ENCODE assay signal across 13 cellular contexts in the genomic region with DNA sequence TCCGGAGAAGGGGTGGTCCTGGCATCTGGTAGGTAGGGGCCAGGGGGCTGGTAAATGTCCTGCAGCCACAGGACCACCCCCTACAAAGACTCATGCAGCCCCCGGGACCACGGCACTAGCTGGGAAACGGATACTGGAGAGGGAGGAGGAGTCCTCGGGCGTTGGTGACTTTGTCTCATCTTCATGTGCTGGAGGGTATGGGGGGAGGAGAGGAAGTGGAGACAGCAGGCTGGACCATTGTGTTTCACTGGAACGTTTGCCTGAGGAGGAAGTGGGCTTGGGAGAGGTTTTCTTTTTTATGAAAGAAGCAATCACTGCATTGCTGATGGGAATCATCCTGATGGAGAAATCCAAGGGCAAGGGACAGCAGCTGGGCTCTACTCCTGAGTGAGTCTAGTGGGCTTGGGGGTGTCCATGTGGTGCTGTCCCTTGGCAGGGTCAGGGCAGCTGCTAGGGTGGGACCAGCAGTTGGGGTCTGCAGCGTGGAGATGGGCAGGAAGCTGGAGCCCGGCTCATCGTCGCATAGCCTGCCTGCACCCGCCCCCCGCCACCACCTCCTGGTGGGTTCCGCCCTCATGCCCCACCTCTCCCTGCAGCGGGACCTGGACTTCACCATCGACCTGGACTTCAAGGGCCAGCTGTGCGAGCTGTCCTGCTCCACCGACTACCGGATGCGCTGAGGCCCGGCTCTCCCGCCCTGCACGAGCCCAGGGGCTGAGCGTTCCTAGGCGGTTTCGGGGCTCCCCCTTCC. TPM values are rescaled to one million over a fixed set of nuclear protein-coding genes. Genes with fewer than 3 reads are reported as not detected.
DNase-seq lines count a peak whose midpoint lies in the region; ATAC-seq, FAIRE-seq and TF ChIP-seq lines count a peak whose summit lies in the region.
"Had no signal": no experiment of that assay in that cellular context is flagged by ENCODE, and none has a peak within 500 bp of the region (broad histone marks: within the 10 kb centered on the region; RNA-seq: fewer than 3 reads in every experiment).

No MANE protein-coding gene starts in this region.

- TF ChIP-seq RAD21 in A549 (conservative IDR thresholded peaks at IDR 0.05 in 1 of 2, IDR thresholded peaks at IDR 0.05 in 1 of 2): no peak

- TF ChIP-seq EP300 in A549 (IDR thresholded peaks at IDR 0.05): no peak

- H3K27ac ChIP-seq in A549 (no peak overlapping the region), lower lobe of right lung (peak overlapping the region; percentile 61)

- H3K4me3 ChIP-seq in A549 (no peak overlapping the region), lower lobe of right lung (peak overlapping the region; percentile 63)
- H3K4me3 ChIP-seq: mucosa of descending colon had no signal

- H3K4me3 Mint-ChIP-seq in activated naive CD8-positive, alpha-beta T cell treated with anti-CD3 and anti-CD28 coated beads, Interleukin-2, amount 50 U/mL, for 24 hours: no peak overlapping the region

- H3K36me3 Mint-ChIP-seq in activated naive CD8-positive, alpha-beta T cell treated with anti-CD3 and anti-CD28 coated beads, Interleukin-2, amount 50 U/mL, for 24 hours (ENCODE audit: low read depth): peaks cover 39% of the 10 kb centered on the region

- CTCF ChIA-PET in A549 (lab: Yijun Ruan, JAX): interaction anchor here (0.9 to 5.5 kb wide), 7 partner anchors 9 to 123 kb away, joined by 3 to 42 read pairs (median 4); no protein-coding TSS in a partner anchor

- WGBS in A549 (ENCODE audit: missing lambda C conversion rate): 83% methylated on average over 26 of the region's 26 CpGs

- H3K4me1 ChIP-seq in A549 (peaks cover 9% of the 10 kb centered on the region; the same call in 1 of the 3 replicates), lower lobe of right lung (peaks cover 28% of the 10 kb centered on the region)

- H3K4me2 ChIP-seq in A549: no peak overlapping the region

- peaks cover 55% of the 10 kb centered on the region for H3K36me3 ChIP-seq in lower lobe of right lung

- POLR2A ChIA-PET in A549 (lab: Yijun Ruan, JAX): interaction anchor here (0.6 kb wide), 1 partner anchor 172 kb away, joined by 4 read pairs; no protein-coding TSS in a partner anchor

- peaks cover 26% of the 10 kb centered on the region for H3K27me3 ChIP-seq in lower lobe of right lung (ENCODE audit: low read depth)

- no peak for DNase-seq in A549 (ENCODE audit: low read depth in 1 of 2, low spot score in 1 of 2)
- DNase-seq in activated naive CD8-positive, alpha-beta T cell treated with anti-CD3 and anti-CD28 coated beads, Interleukin-2, amount 50 U/mL, for 24 hours: no peak
- DNase-seq in lower lobe of right lung: no peak
- DNase-seq in HT-29 (ENCODE audit: low spot score): no peak
- DNase-seq in NCI-H2029 (lab: John Stamatoyannopoulos, UW): no peak
- no peak for DNase-seq in stimulated activated CD4-positive, alpha-beta T cell treated with anti-CD3 and anti-CD28 coated beads, Interleukin-1b, Interleukin-23, amount 100 ng/mL, for 48 hours
- DNase-seq: hippocampal formation, mucosa of descending colon, retina had no signal

- TF ChIP-seq CTCF in A549 (IDR thresholded peaks at IDR 0.05): no peak
- TF ChIP-seq CTCF in lower lobe of right lung (IDR thresholded peaks at IDR 0.05): no peak

- no peak for ATAC-seq in A549
- ATAC-seq in activated naive CD8-positive, alpha-beta T cell treated with anti-CD3 and anti-CD28 coated beads, Interleukin-2, amount 50 U/mL, for 24 hours: no peak
- no peak for ATAC-seq in lower lobe of right lung
- ATAC-seq in HG02588 (IDR thresholded peaks at IDR 0.05; ENCODE audit: unreplicated experiment): no peak
- ATAC-seq: mucosa of descending colon had no signal

- H3K27ac Mint-ChIP-seq in activated naive CD8-positive, alpha-beta T cell treated with anti-CD3 and anti-CD28 coated beads, Interleukin-2, amount 50 U/mL, for 24 hours: peak overlapping the region; percentile 16

- intact Hi-C loops in lower lobe of right lung (cut with DNase I): no loop called here

- H3K9me3 ChIP-seq in A549: no peaks in the 10 kb centered on the region
- no peaks in the 10 kb centered on the region for H3K9me3 ChIP-seq in lower lobe of right lung
- H3K9me3 ChIP-seq: mucosa of descending colon, tibial nerve had no signal

- no peaks in the 10 kb centered on the region for H3K9me3 Mint-ChIP-seq in activated naive CD8-positive, alpha-beta T cell treated with anti-CD3 and anti-CD28 coated beads, Interleukin-2, amount 50 U/mL, for 24 hours

- FAIRE-seq in A549 (lab: Jason Lieb, UNC): no peak

- H3K4me1 Mint-ChIP-seq in activated naive CD8-positive, alpha-beta T cell treated with anti-CD3 and anti-CD28 coated beads, Interleukin-2, amount 50 U/mL, for 24 hours: peaks cover 27% of the 10 kb centered on the region

- TF ChIP-seq POLR2A in A549 (IDR thresholded peaks at IDR 0.05; ENCODE audit: low read length): no peak
- TF ChIP-seq POLR2A in GM19099 (IDR thresholded peaks at IDR 0.05; ENCODE audit: extremely low read depth, insufficient read length, low read depth): peak; percentile 3

- H3K27me3 Mint-ChIP-seq in activated naive CD8-positive, alpha-beta T cell treated with anti-CD3 and anti-CD28 coated beads, Interleukin-2, amount 50 U/mL, for 24 hours: peaks cover 15% of the 10 kb centered on the region

TF ChIP-seq in A549, 52 proteins besides CTCF, POLR2A, EP300 and RAD21:
- TF ChIP-seq ZC3H11A (IDR thresholded peaks at IDR 0.05) (no peak), FOSB (CRISPR knock-in tag; IDR thresholded peaks at IDR 0.05) (0 out of 2 replicates have a peak, but pooled peaks have one; percentile 60)

RNA-seq across cellular contexts. Expression of a gene that starts 1.7 kb away (rescaled TPM):
- 2.0 and 2.9 TPM in 2 replicates for polyA plus RNA-seq in A549 (2011; rRNA removed)
- polyA plus RNA-seq in A549 (2012; cell fraction: cytosol; rRNA removed): 8.7 and 12.1 TPM in 2 replicates
- polyA plus RNA-seq in A549 (2012; cell fraction: nucleus; rRNA removed): 136 and 166 TPM in 2 replicates
- polyA plus RNA-seq in A549 (2017; fragmentation: RNase III; extraction: RNeasy Plus Mini Kit Qiagen cat#74134 plus additional on column Dnase treatment): 4.3 to 4.5 TPM (median 4.4 TPM) in 3 replicates
- 1.4 and 1.5 TPM in 2 replicates for polyA minus RNA-seq in A549 (2011; rRNA and poly(A)+ RNA removed)
- total RNA-seq in lower lobe of right lung: 2.1 TPM
- total RNA-seq in HT-29 (2014; rRNA removed; shearing (Covaris generic)): 9.2 and 10.0 TPM in 2 replicates
- polyA plus RNA-seq: CD14-positive monocyte had no signal

RNA-seq across cellular contexts. Expression of a gene that starts 3.2 kb away (rescaled TPM):
- polyA plus RNA-seq in A549 (2011; rRNA removed) (8.2 and 8.5 TPM in 2 replicates), A549 (2017; fragmentation: RNase III; extraction: RNeasy Plus Mini Kit Qiagen cat#74134 plus additional on column Dnase treatment) (13.7 to 17.1 TPM (median 15.4 TPM) in 3 replicates)
- polyA plus RNA-seq in A549 (2012; cell fraction: cytosol; rRNA removed): 15.6 and 16.1 TPM in 2 replicates
- polyA plus RNA-seq in A549 (2012; cell fraction: nucleus; rRNA removed): 7.5 and 8.5 TPM in 2 replicates
- 2.5 and 3.5 TPM in 2 replicates for polyA minus RNA-seq in A549 (2011; rRNA and poly(A)+ RNA removed)
- 3.8 TPM for total RNA-seq in lower lobe of right lung
- 0.47 and 1.4 TPM in 2 replicates for total RNA-seq in HT-29 (2014; rRNA removed; shearing (Covaris generic))
- polyA plus RNA-seq: CD14-positive monocyte had no signal

RNA-seq across cellular contexts. Expression of a gene that starts 10.7 kb away (rescaled TPM):
- polyA plus RNA-seq in A549 (2011; rRNA removed) (440 and 504 TPM in 2 replicates), A549 (2017; fragmentation: RNase III; extraction: RNeasy Plus Mini Kit Qiagen cat#74134 plus additional on column Dnase treatment) (488 to 516 TPM (median 500 TPM) in 3 replicates)
- polyA plus RNA-seq in A549 (2012; cell fraction: cytosol; rRNA removed): 1,179 and 1,259 TPM in 2 replicates
- 1,370 and 1,606 TPM in 2 replicates for polyA plus RNA-seq in A549 (2012; cell fraction: nucleus; rRNA removed)
- polyA minus RNA-seq in A549 (2011; rRNA and poly(A)+ RNA removed): 965 and 1,007 TPM in 2 replicates
- total RNA-seq in lower lobe of right lung: 88.3 TPM
- 922 and 995 TPM in 2 replicates for total RNA-seq in HT-29 (2014; rRNA removed; shearing (Covaris generic))

RNA-seq across cellular contexts. Expression of a gene that starts 22.0 kb away (rescaled TPM):
- 26.6 and 29.2 TPM in 2 replicates for polyA plus RNA-seq in A549 (2011; rRNA removed)
- polyA plus RNA-seq in A549 (2012; cell fraction: cytosol; rRNA removed): 108 and 134 TPM in 2 replicates
- polyA plus RNA-seq in A549 (2012; cell fraction: nucleus; rRNA removed): 106 and 112 TPM in 2 replicates
- polyA plus RNA-seq in A549 (2017; fragmentation: RNase III; extraction: RNeasy Plus Mini Kit Qiagen cat#74134 plus additional on column Dnase treatment): 47.8 to 53.0 TPM (median 48.6 TPM) in 3 replicates
- 10.0 and 18.9 TPM in 2 replicates for polyA minus RNA-seq in A549 (2011; rRNA and poly(A)+ RNA removed)
- total RNA-seq in lower lobe of right lung: 17.0 TPM
- 78.2 and 100 TPM in 2 replicates for total RNA-seq in HT-29 (2014; rRNA removed; shearing (Covaris generic))

RNA-seq across cellular contexts. Expression of a gene that starts 22.1 kb away (rescaled TPM):
- polyA plus RNA-seq in A549 (2011; rRNA removed): 54.0 and 68.6 TPM in 2 replicates
- polyA plus RNA-seq in A549 (2012; cell fraction: cytosol; rRNA removed): 167 and 169 TPM in 2 replicates
- 340 and 393 TPM in 2 replicates for polyA plus RNA-seq in A549 (2012; cell fraction: nucleus; rRNA removed)
- polyA plus RNA-seq in A549 (2017; fragmentation: RNase III; extraction: RNeasy Plus Mini Kit Qiagen cat#74134 plus additional on column Dnase treatment): 88.5 to 114 TPM (median 103 TPM) in 3 replicates
- 54.0 and 55.5 TPM in 2 replicates for polyA minus RNA-seq in A549 (2011; rRNA and poly(A)+ RNA removed)
- total RNA-seq in lower lobe of right lung: 99.8 TPM
- total RNA-seq in HT-29 (2014; rRNA removed; shearing (Covaris generic)): 380 and 432 TPM in 2 replicates

Comparison
In these comparisons a context has a peak if more than half of its experiments do, and no peak if none do; other contexts are left out.
1. RNA of a gene that starts 10.7 kb away (total RNA-seq): 922 to 995 TPM in HT-29; 88.3 TPM in lower lobe of right lung (single experiment); every median in the first group is over 10 times any median in the second.